8 cellular contexts compared by ENCODE assay signal in the genomic region with DNA sequence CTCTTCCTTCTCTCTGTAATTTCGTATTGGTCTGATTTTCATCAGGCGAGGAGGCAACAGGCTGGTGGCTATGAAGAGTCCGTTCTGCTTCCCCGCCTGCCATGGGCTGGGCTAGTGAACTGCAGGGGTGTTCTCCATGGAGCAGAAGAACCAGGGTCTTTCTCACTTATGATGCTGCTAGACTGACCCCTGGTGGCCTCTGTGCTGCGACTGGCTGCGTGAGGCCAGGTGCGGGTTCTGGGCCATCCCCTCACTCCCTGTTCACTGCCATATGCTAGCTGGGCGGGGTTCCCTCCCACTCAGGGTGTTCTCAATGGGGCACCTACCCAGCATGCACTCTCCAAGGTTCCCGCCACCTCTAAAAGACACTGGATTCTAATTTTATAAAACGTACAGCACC. TPM values are rescaled to one million over a fixed set of nuclear protein-coding genes. Genes with fewer than 3 reads are reported as not detected.
DNase-seq lines count a peak whose midpoint lies in the region; ATAC-seq and TF ChIP-seq lines count a peak whose summit lies in the region.

No MANE protein-coding gene starts in this region.

- no peaks in the 10 kb centered on the region for H3K79me2 ChIP-seq in SU-DHL-6 (ENCODE audit: insufficient read depth, low read length)
- no peaks in the 10 kb centered on the region for H3K79me2 ChIP-seq in mesendoderm (ENCODE audit: control insufficient read depth, insufficient read depth, low read length)

- H3K79me1 ChIP-seq in mesendoderm (ENCODE audit: low read length) = no peaks in the 10 kb centered on the region

- H2BK120ac ChIP-seq in mesendoderm (ENCODE audit: low read depth, low read length) = no peak overlapping the region

- H3K36me3 Mint-ChIP-seq in HFFc6 (ENCODE audit: low read depth) = peaks cover 13% of the 10 kb centered on the region

- H3K9me2 ChIP-seq in SU-DHL-6 (replicated peaks; ENCODE audit: insufficient read depth, low read length) = no peaks in the 10 kb centered on the region

- H4K20me1 ChIP-seq in SU-DHL-6 (ENCODE audit: low read depth, low read length) = no peaks in the 10 kb centered on the region

- no peaks in the 10 kb centered on the region for H3K27me3 ChIP-seq in SU-DHL-6 (ENCODE audit: low read length)
- H3K27me3 ChIP-seq in mesendoderm (ENCODE audit: insufficient read depth, low read length, poor library complexity) = no peaks in the 10 kb centered on the region
- H3K27me3 ChIP-seq in upper lobe of right lung = no peaks in the 10 kb centered on the region

- intact Hi-C loops in upper lobe of right lung (cut with DNase I) = no loop called here

- H3K27me3 Mint-ChIP-seq in HFFc6 (ENCODE audit: insufficient read depth) = peaks cover 4% of the 10 kb centered on the region; the same call in 1 of the 2 replicates

- ATAC-seq in upper lobe of right lung (peak; percentile 49), HG02678 (IDR thresholded peaks at IDR 0.05; ENCODE audit: unreplicated experiment) (no peak)

- H3K36me3 ChIP-seq in SU-DHL-6 (ENCODE audit: low read length) (peaks cover 3% of the 10 kb centered on the region; the same call in 1 of the 2 replicates), mesendoderm (ENCODE audit: control insufficient read depth, insufficient read depth, low read length) (no peaks in the 10 kb centered on the region), upper lobe of right lung (peaks cover 10% of the 10 kb centered on the region)

- H3K4ac ChIP-seq in mesendoderm (ENCODE audit: low read depth, low read length) = no peak overlapping the region

- no peak overlapping the region for H2BK5ac ChIP-seq in mesendoderm (ENCODE audit: low read length)

- H3K27ac Mint-ChIP-seq in HFFc6 = no peak overlapping the region

- H2BK15ac ChIP-seq in mesendoderm (replicated peaks; ENCODE audit: low read depth) = no peak overlapping the region

- no peak overlapping the region for H3K4me3 ChIP-seq in SU-DHL-6 (ENCODE audit: insufficient read depth, low read length, poor library complexity, severe bottlenecking)
- H3K4me3 ChIP-seq in mesendoderm (ENCODE audit: low read length) = no peak overlapping the region
- no peak overlapping the region for H3K4me3 ChIP-seq in upper lobe of right lung

- peaks cover 24% of the 10 kb centered on the region for H3K4me1 Mint-ChIP-seq in HFFc6 (ENCODE audit: low read depth)

- TF ChIP-seq CTCF in HFFc6 (IDR thresholded peaks at IDR 0.05) (peak; percentile 57), SU-DHL-6 (IDR thresholded peaks at IDR 0.05; ENCODE audit: insufficient read depth, low read length, poor library complexity, severe bottlenecking) (peak; percentile 63), upper lobe of right lung (IDR thresholded peaks at IDR 0.05) (peak; percentile 37)

- no peak overlapping the region for H3K9ac ChIP-seq in SU-DHL-6 (ENCODE audit: low read length)
- H3K9ac ChIP-seq in mesendoderm (ENCODE audit: low read length) = no peak overlapping the region

- no peak overlapping the region for H3K56ac ChIP-seq in mesendoderm (ENCODE audit: low read length)

- DNase-seq in CD1c-positive myeloid dendritic cell (ENCODE audit: extremely low spot score) (peak; percentile 31), HFFc6 (no peak), mesendoderm (peak; percentile 94), upper lobe of right lung (no peak), AG20443 (ENCODE audit: low spot score) (no peak)
- peak; percentile 32 for DNase-seq in activated naive CD8-positive, alpha-beta T cell treated with anti-CD3 and anti-CD28 coated beads, Interleukin-2, amount 50 U/mL, for 16 hours (ENCODE audit: low read depth, low spot score)

- H4K8ac ChIP-seq in mesendoderm (ENCODE audit: low read depth, low read length) = no peak overlapping the region

- H2AK5ac ChIP-seq in mesendoderm (ENCODE audit: low read length) = no peak overlapping the region

- H3K9me3 ChIP-seq in SU-DHL-6 (ENCODE audit: insufficient read depth, low read length) (no peaks in the 10 kb centered on the region), upper lobe of right lung (no peaks in the 10 kb centered on the region)

- H3F3A ChIP-seq in SU-DHL-6 (ENCODE audit: insufficient read depth) = no peaks in the 10 kb centered on the region

- no peak overlapping the region for H3K18ac ChIP-seq in mesendoderm (ENCODE audit: low read length)

- WGBS in mesendoderm (ENCODE audit: extremely low coverage, insufficient coverage, low lambda C conversion rate) = no CpG with 5 or more reads among the region's 10 CpGs

- H3K4me2 ChIP-seq in SU-DHL-6 (ENCODE audit: low read depth, low read length, poor library complexity, severe bottlenecking) (peak overlapping the region; percentile 29), mesendoderm (ENCODE audit: low read length) (no peak overlapping the region)

- H3K4me3 Mint-ChIP-seq in HFFc6 = no peak overlapping the region

- H3K4me1 ChIP-seq in mesendoderm (ENCODE audit: control insufficient read depth, low read depth, low read length) = peaks cover 2% of the 10 kb centered on the region
- H3K4me1 ChIP-seq in upper lobe of right lung = no peaks in the 10 kb centered on the region

- no peak overlapping the region for H4K5ac ChIP-seq in mesendoderm (ENCODE audit: low read length)

- no peak overlapping the region for H3K23ac ChIP-seq in mesendoderm (ENCODE audit: low read length)

- H2AFZ ChIP-seq in SU-DHL-6 (ENCODE audit: low read depth, low read length, severe bottlenecking) = peak overlapping the region; percentile 43

- H3K9me3 Mint-ChIP-seq in HFFc6 = no peaks in the 10 kb centered on the region

- no peak overlapping the region for H3K27ac ChIP-seq in SU-DHL-6 (ENCODE audit: low read depth, low read length)
- H3K27ac ChIP-seq in mesendoderm (ENCODE audit: low read depth, low read length) = no peak overlapping the region
- H3K27ac ChIP-seq in upper lobe of right lung = no peak overlapping the region

RNA-seq across cellular contexts. Expression of a gene that starts 35.0 kb away (rescaled TPM):
- total RNA-seq in HFFc6 (2021; fragmentation: NEBNext Ultra II Directional; extraction: Animal tissue kit (Norgen Biotek cat#: 25700)) = not detected
- 0.46 TPM for polyA plus RNA-seq in mesendoderm (2013, experiment 1 of 2)
- polyA plus RNA-seq in mesendoderm (2013, experiment 2 of 2) = 0.63 TPM
- total RNA-seq in upper lobe of right lung = 10.2 TPM

Comparison
In these comparisons a context has a peak if more than half of its experiments do, and no peak if none do; other contexts are left out.
1. DNase-seq: peak in CD1c-positive myeloid dendritic cell (single experiment), activated naive CD8-positive, alpha-beta T cell treated with anti-CD3 and anti-CD28 coated beads, Interleukin-2, amount 50 U/mL, for 16 hours (single experiment) and mesendoderm (single experiment); none in HFFc6 (single experiment), upper lobe of right lung (single experiment) and AG20443 (single experiment).
2. Peak in every context shown above with its lines, with median percentiles within 50 percentile points of each other: CTCF ChIP-seq.